ENCODE assay signal across 1 cellular context in the genomic region with DNA sequence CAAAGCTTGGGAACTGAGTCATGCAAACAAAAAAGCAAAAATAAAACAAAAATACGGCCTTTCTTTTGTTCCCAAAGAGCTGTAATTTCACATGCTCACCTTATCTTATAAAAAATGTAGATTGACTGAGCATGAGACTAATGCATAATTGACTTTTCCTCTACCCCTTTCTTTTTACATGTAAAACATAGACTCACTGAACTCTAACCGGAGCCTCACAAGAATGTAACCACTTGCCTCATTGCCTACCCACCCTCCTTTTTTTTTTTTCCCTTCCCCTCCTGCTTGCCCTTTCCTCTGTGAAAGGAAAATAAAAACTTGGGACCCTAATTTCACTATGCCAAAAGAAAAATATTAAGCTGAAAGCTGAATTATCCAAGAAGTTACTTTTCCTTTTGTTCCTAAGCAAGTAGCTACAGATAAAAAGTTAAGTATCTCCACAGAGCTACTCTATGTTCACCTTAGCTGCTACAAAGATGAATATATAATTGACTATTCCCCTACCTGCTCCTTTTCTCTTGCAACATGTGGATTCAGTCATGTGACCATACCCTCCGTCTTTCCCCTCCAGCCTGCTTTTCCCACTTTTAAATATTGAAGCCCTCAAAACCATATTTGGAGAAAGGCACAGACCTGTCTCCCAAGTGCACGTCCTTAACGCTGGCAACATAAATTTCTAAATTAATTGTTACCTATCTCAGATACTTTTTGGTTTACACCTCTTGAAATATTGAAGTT.
TF ChIP-seq lines count a peak whose summit lies in the region.

No MANE protein-coding gene starts in this region.

TF ChIP-seq in K562, 482 proteins besides CTCF, POLR2A, EP300 and RAD21:
- TF ChIP-seq, protein P1, sequence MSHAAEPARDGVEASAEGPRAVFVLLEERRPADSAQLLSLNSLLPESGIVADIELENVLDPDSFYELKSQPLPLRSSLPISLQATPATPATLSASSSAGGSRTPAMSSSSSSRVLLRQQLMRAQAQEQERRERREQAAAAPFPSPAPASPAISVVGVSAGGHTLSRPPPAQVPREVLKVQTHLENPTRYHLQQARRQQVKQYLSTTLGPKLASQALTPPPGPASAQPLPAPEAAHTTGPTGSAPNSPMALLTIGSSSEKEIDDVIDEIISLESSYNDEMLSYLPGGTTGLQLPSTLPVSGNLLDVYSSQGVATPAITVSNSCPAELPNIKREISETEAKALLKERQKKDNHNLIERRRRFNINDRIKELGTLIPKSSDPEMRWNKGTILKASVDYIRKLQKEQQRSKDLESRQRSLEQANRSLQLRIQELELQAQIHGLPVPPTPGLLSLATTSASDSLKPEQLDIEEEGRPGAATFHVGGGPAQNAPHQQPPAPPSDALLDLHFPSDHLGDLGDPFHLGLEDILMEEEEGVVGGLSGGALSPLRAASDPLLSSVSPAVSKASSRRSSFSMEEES (CRISPR knock-in tag; IDR thresholded peaks at IDR 0.05): peak; percentile 85
- TF ChIP-seq RAD51 (IDR thresholded peaks at IDR 0.05; ENCODE audit: borderline replicate concordance, low read depth) (peak; percentile 31; the same call in 1 of the 2 replicates), ARID1B (IDR thresholded peaks at IDR 0.05) (no peak), PTRF (tag; IDR thresholded peaks at IDR 0.05) (no peak)
TF ChIP-seq in K562: peak in this region for 2.
